In the genomic region with DNA sequence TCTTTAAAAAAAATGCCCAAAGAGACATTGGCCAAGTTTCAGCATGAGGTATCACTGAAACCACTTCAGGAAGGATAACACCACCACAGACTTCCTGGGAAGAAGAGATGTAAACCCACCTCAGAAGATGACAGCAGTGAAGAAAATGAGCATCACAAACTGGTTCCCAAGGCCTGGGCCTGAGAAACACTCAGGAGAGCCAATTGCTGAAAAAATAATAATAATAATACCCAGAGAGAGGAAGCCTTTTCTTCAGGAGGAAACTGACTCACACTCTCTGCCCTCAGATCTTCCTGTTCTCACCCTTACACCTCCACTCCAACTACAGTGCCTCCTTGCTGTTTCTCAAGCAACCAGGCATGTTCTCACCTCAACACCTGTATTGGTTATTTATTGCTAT, we compare ENCODE assay signal across 14 cellular contexts.
DNase-seq lines count a peak whose midpoint lies in the region; ATAC-seq, FAIRE-seq and TF ChIP-seq lines count a peak whose summit lies in the region.
"Had no signal": no experiment of that assay in that cellular context is flagged by ENCODE, and none has a peak within 500 bp of the region (broad histone marks: within the 10 kb centered on the region; RNA-seq: fewer than 3 reads in every experiment).

No MANE protein-coding gene starts in this region.

- H4K20me1 ChIP-seq in Loucy (ENCODE audit: insufficient read depth, low read length, poor library complexity, severe bottlenecking): no peaks in the 10 kb centered on the region

- no peak for FAIRE-seq in HTR-8/SVneo (lab: Jason Lieb, UNC)
- FAIRE-seq: G401.6 had no signal

- peaks cover 2% of the 10 kb centered on the region for H3K36me3 Mint-ChIP-seq in activated CD8-positive, alpha-beta memory T cell treated with anti-CD3 and anti-CD28 coated beads, Interleukin-2, amount 10 ng/mL, durations not matched to agents 7 days and 5 days
- H3K36me3 Mint-ChIP-seq in naive thymus-derived CD8-positive, alpha-beta T cell: peaks cover 0 to 3% (median 0%) of the 10 kb centered on the region in 3 donors

- H3K27me3 ChIP-seq in Loucy (ENCODE audit: insufficient read depth, low read length, poor library complexity, severe bottlenecking) (no peaks in the 10 kb centered on the region), brain microvascular endothelial cell (replicated peaks) (no peaks in the 10 kb centered on the region), left lung (no peaks in the 10 kb centered on the region)
- H3K27me3 ChIP-seq: testis had no signal

- TF ChIP-seq CTCF in Loucy (conservative IDR thresholded peaks at IDR 0.05; ENCODE audit: low read length): no peak
- TF ChIP-seq CTCF in brain microvascular endothelial cell (IDR thresholded peaks at IDR 0.05; ENCODE audit: low read depth, low read length, missing control alignments): no peak
- no peak for TF ChIP-seq CTCF in left lung (IDR thresholded peaks at IDR 0.05)

- no peaks in the 10 kb centered on the region for H3K9me2 ChIP-seq in Loucy (replicated peaks; ENCODE audit: low read depth, low read length)

- H2AFZ ChIP-seq in Loucy (ENCODE audit: low read length): no peak overlapping the region

- H3K4me2 ChIP-seq in Loucy (ENCODE audit: low read depth, low read length, poor library complexity, severe bottlenecking): peak overlapping the region; percentile 43

- in situ Hi-C loops in brain microvascular endothelial cell (cut with HindIII; ENCODE audit: low pct_ligation_motif_present, low sequenced_read_pairs): no loop called here

- H3K9me3 ChIP-seq in Loucy (ENCODE audit: insufficient read depth, low read depth, low read length) (no peaks in the 10 kb centered on the region), left lung (no peaks in the 10 kb centered on the region)
- H3K9me3 ChIP-seq: testis had no signal

- H3K27me3 Mint-ChIP-seq in activated CD8-positive, alpha-beta memory T cell treated with anti-CD3 and anti-CD28 coated beads, Interleukin-2, amount 10 ng/mL, durations not matched to agents 7 days and 5 days: peaks cover 3% of the 10 kb centered on the region
- peaks cover 0 to 11% (median 3%) of the 10 kb centered on the region in 5 donors for H3K27me3 Mint-ChIP-seq in naive thymus-derived CD8-positive, alpha-beta T cell

- no peak overlapping the region for H3K4me3 Mint-ChIP-seq in activated CD8-positive, alpha-beta memory T cell treated with anti-CD3 and anti-CD28 coated beads, Interleukin-2, amount 10 ng/mL, durations not matched to agents 7 days and 5 days
- peak overlapping the region in 8 of 10 donors; percentile 7 to 65 (median 33) for H3K4me3 Mint-ChIP-seq in naive thymus-derived CD8-positive, alpha-beta T cell

- H3K27ac ChIP-seq in brain microvascular endothelial cell: no peak overlapping the region
- H3K27ac ChIP-seq in left lung: no peak overlapping the region
- H3K27ac ChIP-seq: testis, VCaP had no signal

- peak; percentile 88 for ATAC-seq in activated CD8-positive, alpha-beta memory T cell treated with anti-CD3 and anti-CD28 coated beads, Interleukin-2, amount 10 ng/mL, durations not matched to agents 7 days and 5 days
- ATAC-seq in naive thymus-derived CD8-positive, alpha-beta T cell: peak in 1 of 2 donors; percentile 53
- ATAC-seq in HG03025 (IDR thresholded peaks at IDR 0.05; ENCODE audit: low FRiP score, unreplicated experiment) (no peak), left lung (no peak)

- H3K36me3 ChIP-seq in Loucy (ENCODE audit: insufficient read depth, low read length): no peaks in the 10 kb centered on the region
- no peaks in the 10 kb centered on the region for H3K36me3 ChIP-seq in brain microvascular endothelial cell (replicated peaks)
- H3K36me3 ChIP-seq in left lung: no peaks in the 10 kb centered on the region

- H3K9me3 Mint-ChIP-seq in activated CD8-positive, alpha-beta memory T cell treated with anti-CD3 and anti-CD28 coated beads, Interleukin-2, amount 10 ng/mL, durations not matched to agents 7 days and 5 days (ENCODE audit: low read depth): no peaks in the 10 kb centered on the region
- H3K9me3 Mint-ChIP-seq in naive thymus-derived CD8-positive, alpha-beta T cell: peaks cover 0 to 3% (median 0%) of the 10 kb centered on the region in 9 donors

- intact Hi-C loops in left lung (cut with DNase I): no loop called here

- no peaks in the 10 kb centered on the region for H3F3A ChIP-seq in Loucy (ENCODE audit: low read depth)

- H3K4me1 Mint-ChIP-seq in activated CD8-positive, alpha-beta memory T cell treated with anti-CD3 and anti-CD28 coated beads, Interleukin-2, amount 10 ng/mL, durations not matched to agents 7 days and 5 days: peaks cover 33% of the 10 kb centered on the region
- peaks cover 23 to 32% (median 25%) of the 10 kb centered on the region in 4 donors for H3K4me1 Mint-ChIP-seq in naive thymus-derived CD8-positive, alpha-beta T cell

- POLR2A ChIA-PET in naive thymus-derived CD8-positive, alpha-beta T cell (lab: Charles Lee): no interaction called here

- peak overlapping the region; percentile 39 for H3K27ac Mint-ChIP-seq in activated CD8-positive, alpha-beta memory T cell treated with anti-CD3 and anti-CD28 coated beads, Interleukin-2, amount 10 ng/mL, durations not matched to agents 7 days and 5 days
- H3K27ac Mint-ChIP-seq in naive thymus-derived CD8-positive, alpha-beta T cell: peak overlapping the region in 5 of 10 donors; percentile 4 to 70 (median 37)

- H3K4me3 ChIP-seq in Loucy (ENCODE audit: low read length, poor library complexity, severe bottlenecking) (peak overlapping the region; percentile 21), brain microvascular endothelial cell (ENCODE audit: low read depth, low read length) (no peak overlapping the region), left lung (no peak overlapping the region)
- H3K4me3 ChIP-seq: testis had no signal

- CTCF ChIA-PET in activated CD8-positive, alpha-beta memory T cell treated with anti-CD3 and anti-CD28 coated beads, Interleukin-2, amount 10 ng/mL, durations not matched to agents 7 days and 5 days (lab: Charles Lee): interaction anchor here (2.1 kb wide), 1 partner anchor 16 kb away, joined by 10 read pairs; no protein-coding TSS in a partner anchor

- H3K9ac ChIP-seq in Loucy (ENCODE audit: low read depth, low read length, poor library complexity, severe bottlenecking): no peak overlapping the region

- H3K4me1 ChIP-seq in Loucy (ENCODE audit: insufficient read depth, low read length, poor library complexity, severe bottlenecking): peaks cover 25% of the 10 kb centered on the region
- peaks cover 3 to 31% of the 10 kb centered on the region in 2 donors for H3K4me1 ChIP-seq in left lung
- H3K4me1 ChIP-seq: testis had no signal

- peak; percentile 48 for DNase-seq in activated CD8-positive, alpha-beta memory T cell treated with anti-CD3 and anti-CD28 coated beads, Interleukin-2, amount 10 ng/mL, durations not matched to agents 7 days and 5 days
- no peak for DNase-seq in activated CD8-positive, alpha-beta memory T cell treated with anti-CD3 and anti-CD28 coated beads, Interleukin-2, amount 50 U/mL, for 4 hours
- DNase-seq in brain microvascular endothelial cell (peak; percentile 4), left lung (no peak), HTR-8/SVneo (ENCODE audit: insufficient read length, low spot score) (no peak)
- peak in 3 of 10 donors; percentile 22 to 29 (median 25) for DNase-seq in naive thymus-derived CD8-positive, alpha-beta T cell
- DNase-seq: HCEC 1CT, KG1, NCI-H2227 treated with DMSO at 0.1 percent for 48 hours, testis had no signal

- no peaks in the 10 kb centered on the region for H3K79me2 ChIP-seq in Loucy (ENCODE audit: insufficient read depth, low read length)

Comparison
In these comparisons a context has a peak if more than half of its experiments do, and no peak if none do; other contexts are left out.
1. DNase-seq: peak in activated CD8-positive, alpha-beta memory T cell treated with anti-CD3 and anti-CD28 coated beads, Interleukin-2, amount 10 ng/mL, durations not matched to agents 7 days and 5 days (single experiment) and brain microvascular endothelial cell (single experiment); none in activated CD8-positive, alpha-beta memory T cell treated with anti-CD3 and anti-CD28 coated beads, Interleukin-2, amount 50 U/mL, for 4 hours (single experiment), left lung (0 of 2) and HTR-8/SVneo (single experiment).